ENCODE assay signal across 20 cellular contexts in the genomic region with DNA sequence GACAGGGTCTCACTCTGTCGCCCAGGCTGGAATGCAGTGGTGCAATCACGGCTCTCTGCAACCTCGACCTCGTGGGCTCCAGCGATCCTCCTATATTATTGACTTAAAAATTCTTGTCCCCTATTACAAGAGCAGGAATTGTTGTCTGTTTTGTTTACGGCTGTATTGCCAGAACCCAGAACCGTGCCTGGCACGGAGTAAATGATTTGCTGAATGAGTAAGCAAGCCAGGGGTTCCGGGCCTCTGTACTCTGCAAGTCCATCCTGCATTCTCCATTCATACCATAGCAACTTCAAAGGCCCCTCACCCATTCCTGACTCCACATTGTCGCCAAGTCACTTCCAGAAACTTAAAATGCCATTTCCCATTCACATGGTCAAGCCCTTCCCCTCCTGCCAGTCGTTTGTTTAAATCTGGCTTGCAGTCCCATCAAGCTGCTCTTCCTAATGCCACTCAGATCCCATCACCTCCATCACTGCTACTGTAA. TPM values are rescaled to one million over a fixed set of nuclear protein-coding genes. Genes with fewer than 3 reads are reported as not detected.
DNase-seq lines count a peak whose midpoint lies in the region; TF ChIP-seq lines count a peak whose summit lies in the region.
"Had no signal": no experiment of that assay in that cellular context is flagged by ENCODE, and none has a peak within 500 bp of the region (broad histone marks: within the 10 kb centered on the region; RNA-seq: fewer than 3 reads in every experiment).

No MANE protein-coding gene starts in this region.

- H3K9me3 Mint-ChIP-seq in type B pancreatic cell, result no peaks in the 10 kb centered on the region
- peaks cover 0 to 1% (median 0%) of the 10 kb centered on the region in 5 donors for H3K9me3 Mint-ChIP-seq in CD8-positive, alpha-beta memory T cell
- H3K9me3 Mint-ChIP-seq: activated CD8-positive, alpha-beta T cell treated with anti-CD3 and anti-CD28 coated beads for 36 hours; activated naive CD4-positive, alpha-beta T cell treated with anti-CD3 and anti-CD28 coated beads, Interleukin-2, amount 50 U/mL, for 72 hours; activated T-helper 2 cell treated with anti-CD3 and anti-CD28 coated beads, Interferon-gamma antibody, Interleukin-2, Interleukin-4, amounts not matched to agents 10 μg/mL and 5 μg/mL and 100 μg/mL, durations not matched to agents 14 hours and 24 hours and 36 hours; stimulated activated naive B cell treated with anti-CD40 and anti-IgM and Interleukin-4, amounts not matched to agents 10 μg/mL and 1 μg/mL and 100 μg/mL, for 72 hours had no signal

- CTCF ChIA-PET in CD8-positive, alpha-beta memory T cell (lab: Charles Lee), result interaction anchor here (0.6 to 1.6 kb wide), 3 partner anchors 37 to 771 kb away, joined by 3 read pairs; no protein-coding TSS in a partner anchor

- H3K4me3 Mint-ChIP-seq in type B pancreatic cell, result peak overlapping the region; percentile 6
- peak overlapping the region in 2 of 7 donors; percentile 5 to 12 for H3K4me3 Mint-ChIP-seq in CD8-positive, alpha-beta memory T cell
- H3K4me3 Mint-ChIP-seq: activated CD8-positive, alpha-beta T cell treated with anti-CD3 and anti-CD28 coated beads for 36 hours; stimulated activated naive B cell treated with anti-CD40 and anti-IgM and Interleukin-4, amounts not matched to agents 10 μg/mL and 1 μg/mL and 100 μg/mL, for 72 hours; T-helper 17 cell had no signal

- peaks cover 27% of the 10 kb centered on the region for H3K4me1 ChIP-seq in hepatocyte (ENCODE audit: insufficient read depth)
- H3K4me1 ChIP-seq in CD8-positive, alpha-beta memory T cell (ENCODE audit: insufficient read depth, low read length), result peaks cover 20% of the 10 kb centered on the region

- H3K36me3 ChIP-seq in hepatocyte (replicated peaks; ENCODE audit: insufficient read depth, low read depth) (no peaks in the 10 kb centered on the region), MG63 (peaks cover 64% of the 10 kb centered on the region)
- no peaks in the 10 kb centered on the region for H3K36me3 ChIP-seq in CD8-positive, alpha-beta memory T cell (ENCODE audit: insufficient read depth, low read length)
- H3K36me3 ChIP-seq: vagina had no signal

- H4K20me1 ChIP-seq in hepatocyte (ENCODE audit: insufficient read depth, poor library complexity, severe bottlenecking), result no peaks in the 10 kb centered on the region

- H2AFZ ChIP-seq in hepatocyte, result no peak overlapping the region
- H2AFZ ChIP-seq: GM23248 had no signal

- H3K4me2 ChIP-seq in hepatocyte, result peak overlapping the region; percentile 20

- DNase-seq in HuH-7.5 (ENCODE audit: low spot score) (peak; percentile 49), hepatocyte (ENCODE audit: low spot score) (no peak), mucosa of gallbladder (ENCODE audit: low spot score) (peak; percentile 33), type B pancreatic cell (ENCODE audit: extremely low spot score, unreplicated experiment) (no peak), DMS53 treated with DMSO at 0.1 percent for 48 hours (lab: John Stamatoyannopoulos, UW; ENCODE audit: unreplicated experiment) (no peak), MG63 (no peak), inferior parietal cortex (ENCODE audit: extremely low spot score) (no peak)
- no peak for DNase-seq in CD8-positive, alpha-beta memory T cell
- DNase-seq: activated CD4-positive, CD25-positive, alpha-beta regulatory T cell treated with anti-CD3 and anti-CD28 coated beads, Interleukin-2, amount 50 U/mL, for 72 hours; activated CD8-positive, alpha-beta T cell treated with anti-CD3 and anti-CD28 coated beads for 36 hours; GM23248; KBM-7; NCI-H2029 treated with DMSO at 0.1 percent for 48 hours; stimulated activated CD4-positive, alpha-beta T cell treated with anti-CD3 and anti-CD28 coated beads, Interleukin-4, amount 100 ng/mL, for 4 hours; stimulated activated naive B cell treated with anti-CD40 and anti-IgM and Interleukin-4, amounts not matched to agents 10 μg/mL and 1 μg/mL and 100 μg/mL, for 72 hours; T-helper 17 cell had no signal

- H3K27me3 ChIP-seq in hepatocyte (no peaks in the 10 kb centered on the region), MG63 (no peaks in the 10 kb centered on the region)
- H3K27me3 ChIP-seq in CD8-positive, alpha-beta memory T cell (ENCODE audit: insufficient read depth, low read length, poor library complexity, severe bottlenecking), result no peaks in the 10 kb centered on the region
- H3K27me3 ChIP-seq: vagina had no signal

- no peaks in the 10 kb centered on the region for H3K9me2 ChIP-seq in hepatocyte (replicated peaks; ENCODE audit: insufficient read depth)

- peak overlapping the region; percentile 7 for H3K27ac ChIP-seq in hepatocyte
- H3K27ac ChIP-seq in CD8-positive, alpha-beta memory T cell (ENCODE audit: low read depth, low read length), result no peak overlapping the region
- H3K27ac ChIP-seq: GM23248, RWPE1, vagina had no signal

- no peak overlapping the region for H3K4me3 ChIP-seq in hepatocyte
- no peak overlapping the region for H3K4me3 ChIP-seq in MG63
- no peak overlapping the region for H3K4me3 ChIP-seq in CD8-positive, alpha-beta memory T cell (ENCODE audit: low read length)
- H3K4me3 ChIP-seq: GM23248, vagina had no signal

- POLR2A ChIA-PET in CD8-positive, alpha-beta memory T cell (lab: Charles Lee), result interaction anchor here (0.7 kb wide), 1 partner anchor 406 kb away, joined by 3 read pairs; no protein-coding TSS in a partner anchor

- 58% methylated on average over 11 of the region's 11 CpGs for WGBS in hepatocyte (ENCODE audit: low lambda C conversion rate, missing lambda C conversion rate)

- TF ChIP-seq CTCF in hepatocyte (IDR thresholded peaks at IDR 0.05; ENCODE audit: poor library complexity) (no peak), type B pancreatic cell (conservative IDR thresholded peaks at IDR 0.05) (no peak)

- H3K27me3 Mint-ChIP-seq in type B pancreatic cell, result no peaks in the 10 kb centered on the region
- no peaks in the 10 kb centered on the region for H3K27me3 Mint-ChIP-seq in CD8-positive, alpha-beta memory T cell
- H3K27me3 Mint-ChIP-seq: activated CD8-positive, alpha-beta T cell treated with anti-CD3 and anti-CD28 coated beads for 36 hours; stimulated activated naive B cell treated with anti-CD40 and anti-IgM and Interleukin-4, amounts not matched to agents 10 μg/mL and 1 μg/mL and 100 μg/mL, for 72 hours; T-helper 17 cell had no signal

- H3K4me1 Mint-ChIP-seq in type B pancreatic cell (ENCODE audit: unreplicated experiment), result peaks cover 45% of the 10 kb centered on the region
- H3K4me1 Mint-ChIP-seq in CD8-positive, alpha-beta memory T cell, result peaks cover 48 to 78% (median 71%) of the 10 kb centered on the region in 3 donors

- peaks cover 22% of the 10 kb centered on the region for H3K36me3 Mint-ChIP-seq in type B pancreatic cell
- peaks cover 0 to 12% (median 3%) of the 10 kb centered on the region in 3 donors for H3K36me3 Mint-ChIP-seq in CD8-positive, alpha-beta memory T cell

- H3K79me2 ChIP-seq in hepatocyte, result peaks cover 69% of the 10 kb centered on the region

- peak overlapping the region; percentile 22 for H3K27ac Mint-ChIP-seq in type B pancreatic cell
- H3K27ac Mint-ChIP-seq in CD8-positive, alpha-beta memory T cell, result peak overlapping the region in 4 of 8 donors; percentile 5 to 87 (median 20)
- H3K27ac Mint-ChIP-seq: activated CD8-positive, alpha-beta T cell treated with anti-CD3 and anti-CD28 coated beads for 36 hours; activated T-helper 2 cell treated with anti-CD3 and anti-CD28 coated beads, Interferon-gamma antibody, Interleukin-2, Interleukin-4, amounts not matched to agents 10 μg/mL and 5 μg/mL and 100 μg/mL, durations not matched to agents 14 hours and 24 hours and 36 hours; stimulated activated naive B cell treated with anti-CD40 and anti-IgM and Interleukin-4, amounts not matched to agents 10 μg/mL and 1 μg/mL and 100 μg/mL, for 72 hours; T-helper 17 cell had no signal

- no peaks in the 10 kb centered on the region for H3K9me3 ChIP-seq in hepatocyte (ENCODE audit: low read depth)
- H3K9me3 ChIP-seq in MG63, result no peaks in the 10 kb centered on the region
- H3K9me3 ChIP-seq in CD8-positive, alpha-beta memory T cell (ENCODE audit: low read length), result no peaks in the 10 kb centered on the region
- H3K9me3 ChIP-seq: vagina had no signal

RNA-seq across cellular contexts. Expression of a gene that starts 6.9 kb away (rescaled TPM):
- total RNA-seq in hepatocyte (12.4 and 15.9 TPM in 2 replicates), mucosa of gallbladder (34.6 TPM), type B pancreatic cell (ENCODE audit: low replicate concordance) (13.9 and 17.0 TPM in 2 replicates)
- 7.6 and 12.0 TPM in 2 replicates for polyA plus RNA-seq in hepatocyte
- total RNA-seq in MG63 (2014; rRNA removed; shearing (Covaris generic); ENCODE audit: low replicate concordance), result 12.4 and 18.4 TPM in 2 replicates
- 1 to 10 TPM; 8.2 to 9.2 TPM for total RNA-seq in CD8-positive, alpha-beta memory T cell
- 1.2 TPM for polyA plus RNA-seq in CD8-positive, alpha-beta memory T cell

Comparison
In these comparisons a context has a peak if more than half of its experiments do, and no peak if none do; other contexts are left out.
1. DNase-seq: peak in HuH-7.5 (single experiment) and mucosa of gallbladder (single experiment); none in hepatocyte (single experiment), type B pancreatic cell (single experiment), DMS53 treated with DMSO at 0.1 percent for 48 hours (single experiment), MG63 (single experiment), inferior parietal cortex (single experiment) and CD8-positive, alpha-beta memory T cell (0 of 5).